In the genomic region with DNA sequence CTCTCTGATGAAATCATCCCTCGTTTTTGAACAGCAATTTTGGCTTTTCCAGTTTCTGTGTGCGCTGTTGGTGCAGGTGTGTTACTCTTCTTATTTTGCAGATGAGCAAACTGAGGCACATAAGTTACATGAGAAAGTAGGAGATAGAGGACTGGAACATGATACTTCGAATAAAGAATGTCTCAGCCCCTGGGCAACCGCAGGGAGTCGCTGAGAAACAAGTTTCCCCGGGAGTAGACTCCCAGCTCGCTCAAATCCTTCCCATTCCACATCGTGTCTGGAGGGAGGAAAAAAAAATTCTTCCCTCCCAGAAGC, we compare ENCODE assay signal across 8 cellular contexts. TPM values are rescaled to one million over a fixed set of nuclear protein-coding genes. Genes with fewer than 3 reads are reported as not detected.
DNase-seq lines count a peak whose midpoint lies in the region; ATAC-seq and TF ChIP-seq lines count a peak whose summit lies in the region.

No MANE protein-coding gene starts in this region.

- H3K27me3 Mint-ChIP-seq in activated CD4-positive, alpha-beta T cell treated with anti-CD3 and anti-CD28 coated beads, Interleukin-2, amount 10 ng/mL, durations not matched to agents 24 days and 14 days, result peaks cover 3% of the 10 kb centered on the region
- H3K27me3 Mint-ChIP-seq in nephron progenitor cell (ENCODE audit: low read depth, poor library complexity), result peaks cover 26% of the 10 kb centered on the region

- H3K27ac ChIP-seq in caudate nucleus (ENCODE audit: low read depth, low read length), result peak overlapping the region; percentile 91

- TF ChIP-seq CTCF in nephron progenitor cell (IDR thresholded peaks at IDR 0.05), result no peak

- peak overlapping the region; percentile 88 for H3K27ac Mint-ChIP-seq in activated CD4-positive, alpha-beta T cell treated with anti-CD3 and anti-CD28 coated beads, Interleukin-2, amount 10 ng/mL, durations not matched to agents 24 days and 14 days
- peak overlapping the region; percentile 88 for H3K27ac Mint-ChIP-seq in nephron progenitor cell

- DNase-seq in activated CD4-positive, alpha-beta T cell treated with anti-CD3 and anti-CD28 coated beads, Interleukin-2, amount 10 ng/mL, durations not matched to agents 24 days and 14 days, result no peak
- no peak for DNase-seq in activated CD4-positive, alpha-beta T cell treated with anti-CD3 and anti-CD28 coated beads, Interleukin-2, amount 50 U/mL, for 1 hour
- DNase-seq in caudate nucleus (lab: John Stamatoyannopoulos, UW) (no peak), nephron progenitor cell (no peak), COLO668 (lab: John Stamatoyannopoulos, UW; ENCODE audit: unreplicated experiment) (no peak), C1 segment of cervical spinal cord (lab: John Stamatoyannopoulos, UW) (no peak), AML-193 (lab: John Stamatoyannopoulos, UW) (no peak)

- peaks cover 21% of the 10 kb centered on the region for H3K36me3 Mint-ChIP-seq in activated CD4-positive, alpha-beta T cell treated with anti-CD3 and anti-CD28 coated beads, Interleukin-2, amount 10 ng/mL, durations not matched to agents 24 days and 14 days (ENCODE audit: low read depth)
- H3K36me3 Mint-ChIP-seq in nephron progenitor cell (ENCODE audit: low read depth), result peaks cover 30% of the 10 kb centered on the region

- H3K9me3 Mint-ChIP-seq in activated CD4-positive, alpha-beta T cell treated with anti-CD3 and anti-CD28 coated beads, Interleukin-2, amount 10 ng/mL, durations not matched to agents 24 days and 14 days, result no peaks in the 10 kb centered on the region
- no peaks in the 10 kb centered on the region for H3K9me3 Mint-ChIP-seq in nephron progenitor cell

- peaks cover 49% of the 10 kb centered on the region for H3K4me1 Mint-ChIP-seq in activated CD4-positive, alpha-beta T cell treated with anti-CD3 and anti-CD28 coated beads, Interleukin-2, amount 10 ng/mL, durations not matched to agents 24 days and 14 days
- H3K4me1 Mint-ChIP-seq in nephron progenitor cell, result peaks cover 43% of the 10 kb centered on the region

- intact Hi-C loops in activated CD4-positive, alpha-beta T cell treated with anti-CD3 and anti-CD28 coated beads, Interleukin-2, amount 10 ng/mL, durations not matched to agents 24 days and 14 days (cut with micrococcal nuclease), result loop anchor here (5.0 to 10.0 kb wide), 3 partner anchors 272 to 639 kb away; a partner anchor contains a TSS

- ATAC-seq in HG03457 (IDR thresholded peaks at IDR 0.05; ENCODE audit: unreplicated experiment), result peak; percentile 1

- peak overlapping the region; percentile 99 for H3K4me3 Mint-ChIP-seq in activated CD4-positive, alpha-beta T cell treated with anti-CD3 and anti-CD28 coated beads, Interleukin-2, amount 10 ng/mL, durations not matched to agents 24 days and 14 days
- peak overlapping the region; percentile 80 for H3K4me3 Mint-ChIP-seq in nephron progenitor cell

RNA-seq across cellular contexts. Expression of a gene that starts 18.0 kb away (rescaled TPM):
- 21.8 and 22.7 TPM in 2 replicates for total RNA-seq in activated CD4-positive, alpha-beta T cell treated with anti-CD3 and anti-CD28 coated beads, Interleukin-2, amount 10 ng/mL, durations not matched to agents 24 days and 14 days
